In the genomic region with DNA sequence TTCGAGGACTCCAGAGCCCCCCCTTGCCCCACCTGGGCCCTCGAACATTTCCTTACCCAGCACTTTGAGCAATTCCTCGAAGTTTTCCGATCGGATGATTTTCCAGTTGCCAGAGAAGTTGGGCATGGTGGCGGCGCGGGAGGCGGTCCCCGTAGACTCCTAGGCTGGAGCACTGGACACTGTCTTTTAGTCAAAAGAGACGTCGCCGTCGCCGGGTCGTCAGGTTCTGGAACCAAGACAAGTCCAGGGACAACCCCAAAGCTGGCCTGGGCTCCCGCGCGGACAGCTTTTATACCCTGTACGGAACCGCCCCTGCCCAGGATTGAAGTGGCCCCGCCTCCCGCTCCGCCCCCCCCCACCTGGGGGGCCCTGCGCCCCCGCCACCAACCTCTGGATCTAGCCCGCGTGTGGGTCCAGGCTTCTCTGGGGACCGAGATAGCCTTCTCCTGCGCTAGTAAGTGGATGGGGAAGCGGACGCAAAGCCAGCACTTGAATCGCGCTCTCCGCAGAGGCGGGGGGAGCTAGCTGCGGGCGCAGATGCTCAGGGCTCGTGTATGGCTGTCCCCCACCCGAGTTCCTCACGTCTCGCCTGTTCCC, we compare ENCODE assay signal across 8 cellular contexts. TPM values are rescaled to one million over a fixed set of nuclear protein-coding genes. Genes with fewer than 3 reads are reported as not detected.
DNase-seq lines count a peak whose midpoint lies in the region; ATAC-seq and TF ChIP-seq lines count a peak whose summit lies in the region.

Gene CRABP2, minus strand, starts transcription at position 263 of the 597 bp plus-strand sequence. Its CDS starts 137 bp downstream, at position 126.

- peaks cover 25% of the 10 kb centered on the region for H3K27me3 Mint-ChIP-seq in activated naive CD4-positive, alpha-beta T cell treated with anti-CD3 and anti-CD28 coated beads for 36 hours (ENCODE audit: low read depth)

- TF ChIP-seq CTCF in heart left ventricle (IDR thresholded peaks at IDR 0.05) = no peak

- DNase-seq in D341Med (ENCODE audit: low spot score) = peak; percentile 74
- peak; percentile 62 for DNase-seq in NCI-H1105 treated with DMSO at 0.1 percent for 48 hours (lab: John Stamatoyannopoulos, UW)
- DNase-seq in activated naive CD4-positive, alpha-beta T cell treated with anti-CD3 and anti-CD28 coated beads for 36 hours = peak; percentile 35
- peak in 3 of 5 donors; percentile 34 to 61 (median 39) for DNase-seq in heart left ventricle
- no peak for DNase-seq in skeletal muscle cell (ENCODE audit: low read depth)
- no peak for DNase-seq in NCI-H2196 treated with DMSO at 0.1 percent for 48 hours (lab: John Stamatoyannopoulos, UW; ENCODE audit: unreplicated experiment)
- no peak for DNase-seq in germinal center (ENCODE audit: low spot score)
- no peak for DNase-seq in pons (ENCODE audit: low spot score)

- H3K9me3 Mint-ChIP-seq in activated naive CD4-positive, alpha-beta T cell treated with anti-CD3 and anti-CD28 coated beads for 36 hours = no peaks in the 10 kb centered on the region

- no peaks in the 10 kb centered on the region for H3K36me3 ChIP-seq in heart left ventricle

- no peaks in the 10 kb centered on the region for H3K9me3 ChIP-seq in heart left ventricle

- H3K27me3 ChIP-seq in heart left ventricle = peaks cover 0 to 46% (median 33%) of the 10 kb centered on the region in 9 donors

- H3K4me1 ChIP-seq in heart left ventricle = peaks cover 0 to 55% (median 36%) of the 10 kb centered on the region in 12 donors

- H3K4me3 Mint-ChIP-seq in activated naive CD4-positive, alpha-beta T cell treated with anti-CD3 and anti-CD28 coated beads for 36 hours = peak within 1 kb of the TSS; percentile 76

- 1% methylated on average over 21 to 42 of the region's 42 CpGs for WGBS in heart left ventricle, 4 donors

- CTCF ChIA-PET in activated naive CD4-positive, alpha-beta T cell treated with anti-CD3 and anti-CD28 coated beads for 36 hours (lab: Charles Lee) = interaction anchor here (0.6 to 11.8 kb wide), 23 partner anchors 9 to 163 kb away, joined by 3 to 183 read pairs (median 8); partner anchors contain the start of genes NES and NTRK1

- intact Hi-C loops in activated naive CD4-positive, alpha-beta T cell treated with anti-CD3 and anti-CD28 coated beads for 36 hours (cut with micrococcal nuclease) = loop anchor here (1.0 to 5.0 kb wide), 2 partner anchors 16 to 157 kb away; partner anchors contain the start of gene NTRK1
- intact Hi-C loops in heart left ventricle (cut with DNase I) = loop anchor here in 1 of 10 donors (1.0 kb wide), 1 partner anchor 45 kb away; no protein-coding TSS in a partner anchor

- no peak for TF ChIP-seq POLR2A in heart left ventricle (IDR thresholded peaks at IDR 0.05)

- peak within 1 kb of the TSS in 11 of 12 donors; percentile 41 to 91 (median 71) for H3K27ac ChIP-seq in heart left ventricle

- H3K27ac Mint-ChIP-seq in activated naive CD4-positive, alpha-beta T cell treated with anti-CD3 and anti-CD28 coated beads for 36 hours = peak within 1 kb of the TSS; percentile 46

- H3K4me3 ChIP-seq in heart left ventricle (peak within 1 kb of the TSS; percentile 12 to 68 (median 46)), skeletal muscle cell (ENCODE audit: low read depth, low read length) (peak within 1 kb of the TSS; percentile 52)

- peak in 3 of 4 donors; percentile 5 to 13 (median 6) for ATAC-seq in heart left ventricle

- H3K36me3 Mint-ChIP-seq in activated naive CD4-positive, alpha-beta T cell treated with anti-CD3 and anti-CD28 coated beads for 36 hours (ENCODE audit: low read depth) = no peaks in the 10 kb centered on the region

- peaks cover 27% of the 10 kb centered on the region for H3K4me1 Mint-ChIP-seq in activated naive CD4-positive, alpha-beta T cell treated with anti-CD3 and anti-CD28 coated beads for 36 hours (ENCODE audit: low read depth)

RNA-seq across cellular contexts. Expression of gene CRABP2, which starts in this region (rescaled TPM):
- under 1 TPM; 0.45 to 0.72 TPM for total RNA-seq in activated naive CD4-positive, alpha-beta T cell treated with anti-CD3 and anti-CD28 coated beads for 36 hours
- 10 to 100 TPM in 1 of 9 donors, 1 to 10 TPM in 4, under 1 TPM in 1, not detected in 3; 0.80 to 11.4 (median 1.7) TPM for total RNA-seq in heart left ventricle
- polyA plus RNA-seq in heart left ventricle = 1 to 10 TPM in 1 of 2 donors, under 1 TPM in 1; 0.46 to 1.5 TPM

Comparison
In these comparisons a context has a peak if more than half of its experiments do, and no peak if none do; other contexts are left out.
1. Peak in DNase-seq in activated naive CD4-positive, alpha-beta T cell treated with anti-CD3 and anti-CD28 coated beads for 36 hours; RNA of the gene not detected or under 1 TPM.
2. DNase-seq: peak in D341Med (single experiment), NCI-H1105 treated with DMSO at 0.1 percent for 48 hours (single experiment) and heart left ventricle (3 of 5); none in skeletal muscle cell (single experiment), NCI-H2196 treated with DMSO at 0.1 percent for 48 hours (single experiment), germinal center (single experiment) and pons (single experiment).